Comparison of ENCODE assay signal across 16 cellular contexts in genomic region chr5:91419136-91419535, GRCh38. TPM values are rescaled to one million over a fixed set of nuclear protein-coding genes. Genes with fewer than 3 reads are reported as not detected.
DNase-seq lines count a peak whose midpoint lies in the region; ATAC-seq, FAIRE-seq and TF ChIP-seq lines count a peak whose summit lies in the region.
"Had no signal": no experiment of that assay in that cellular context is flagged by ENCODE, and none has a peak within 500 bp of the region (broad histone marks: within the 10 kb centered on the region; RNA-seq: fewer than 3 reads in every experiment).

No MANE protein-coding gene starts in this region.

- no peak for TF ChIP-seq POLR2A in right lobe of liver (IDR thresholded peaks at IDR 0.05)

- H3K27ac ChIP-seq in right lobe of liver (no peak overlapping the region), small intestine (ENCODE audit: low read depth in 1 of 2, low read length in 1 of 2) (no peak overlapping the region)
- H3K27ac ChIP-seq: C4-2B had no signal

- WGBS in right lobe of liver (ENCODE audit: insufficient coverage, low coverage, low lambda C conversion rate, missing lambda C conversion rate): 30% methylated on average over 1 of the region's 1 CpG
- WGBS in small intestine, 3 donors: 69 to 77% (median 71%) methylated on average over 1 of the region's 1 CpG

- no peak for ATAC-seq in natural killer cell
- ATAC-seq in natural killer cell treated with Interleukin-12 subunit alpha and Interleukin-12 subunit beta and Interleukin-15 and Interleukin-18, amount 100 ng/mL, for 72 hours: no peak
- ATAC-seq in right lobe of liver: peak in 3 of 4 donors; percentile 33 to 57 (median 50)
- no peak for ATAC-seq in mucosa of descending colon
- ATAC-seq in HG03039 (IDR thresholded peaks at IDR 0.05; ENCODE audit: unreplicated experiment): no peak
- ATAC-seq in HG02763 (IDR thresholded peaks at IDR 0.05; ENCODE audit: unreplicated experiment): no peak

- DNase-seq in natural killer cell (no peak), fibroblast of peridontal ligament (ENCODE audit: extremely low read depth) (peak; percentile 5), right lobe of liver (no peak), small intestine (no peak), mucosa of descending colon (no peak)
- no peak for DNase-seq in natural killer cell treated with Interleukin-12 subunit alpha and Interleukin-12 subunit beta and Interleukin-15 and Interleukin-18, amount 100 ng/mL, for 72 hours (ENCODE audit: low spot score)
- DNase-seq: 8988T, DMS153, DMS79 had no signal

- H3K4me1 Mint-ChIP-seq in natural killer cell: peaks cover 26 to 29% of the 10 kb centered on the region in 2 donors
- peaks cover 10 to 12% of the 10 kb centered on the region in 2 donors for H3K4me1 Mint-ChIP-seq in natural killer cell treated with Interleukin-12 subunit alpha and Interleukin-12 subunit beta and Interleukin-15 and Interleukin-18, amount 100 ng/mL, for 72 hours (ENCODE audit: low read depth in 2 of 2)

- no peaks in the 10 kb centered on the region for H3K27me3 Mint-ChIP-seq in natural killer cell (ENCODE audit: low read depth in 2 of 2)
- H3K27me3 Mint-ChIP-seq in natural killer cell treated with Interleukin-12 subunit alpha and Interleukin-12 subunit beta and Interleukin-15 and Interleukin-18, amount 100 ng/mL, for 72 hours: no peaks in the 10 kb centered on the region
- H3K27me3 Mint-ChIP-seq: CD4-positive, alpha-beta memory T cell; IgD-negative memory B cell had no signal

- H3K4me3 ChIP-seq in right lobe of liver (peak overlapping the region in 1 of 3 donors; percentile 18), small intestine (ENCODE audit: low read depth in 1 of 2, low read length in 2 of 2) (no peak overlapping the region), mucosa of descending colon (no peak overlapping the region)

- H3K4me1 ChIP-seq in right lobe of liver (peaks cover 0 to 4% (median 0%) of the 10 kb centered on the region in 4 donors), small intestine (ENCODE audit: control insufficient read depth in 2 of 2, insufficient read depth in 1 of 2, low read depth in 1 of 2, low read length in 1 of 2) (no peaks in the 10 kb centered on the region), mucosa of descending colon (ENCODE audit: low read depth) (no peaks in the 10 kb centered on the region)

- peaks cover 0 to 3% of the 10 kb centered on the region in 2 donors for H3K9me3 Mint-ChIP-seq in natural killer cell
- H3K9me3 Mint-ChIP-seq in natural killer cell treated with Interleukin-12 subunit alpha and Interleukin-12 subunit beta and Interleukin-15 and Interleukin-18, amount 100 ng/mL, for 72 hours: no peaks in the 10 kb centered on the region
- H3K9me3 Mint-ChIP-seq: CD4-positive, alpha-beta memory T cell; IgD-negative memory B cell had no signal

- intact Hi-C loops in natural killer cell (cut with micrococcal nuclease): loop anchor here (1.0 to 2.0 kb wide), 5 partner anchors 34 to 552 kb away; no protein-coding TSS in a partner anchor
- intact Hi-C loops in right lobe of liver (cut with DNase I): no loop called here
- intact Hi-C loops in mucosa of descending colon (cut with DNase I, micrococcal nuclease): loop anchor here in 1 of 2 donors (10.0 kb wide), 1 partner anchor 544 kb away; no protein-coding TSS in a partner anchor

- H3K9me3 ChIP-seq in right lobe of liver (no peaks in the 10 kb centered on the region), small intestine (ENCODE audit: control insufficient read depth, low read depth) (no peaks in the 10 kb centered on the region), mucosa of descending colon (no peaks in the 10 kb centered on the region)

- no peaks in the 10 kb centered on the region for H3K27me3 ChIP-seq in right lobe of liver
- no peaks in the 10 kb centered on the region for H3K27me3 ChIP-seq in small intestine (ENCODE audit: control insufficient read depth in 2 of 2, insufficient read depth in 2 of 2, low read length in 2 of 2)

- peak overlapping the region; percentile 47 for H3K4me3 Mint-ChIP-seq in natural killer cell
- no peak overlapping the region for H3K4me3 Mint-ChIP-seq in natural killer cell treated with Interleukin-12 subunit alpha and Interleukin-12 subunit beta and Interleukin-15 and Interleukin-18, amount 100 ng/mL, for 72 hours
- H3K4me3 Mint-ChIP-seq: CD4-positive, alpha-beta memory T cell; H9; IgD-negative memory B cell had no signal

- no peaks in the 10 kb centered on the region for H3K36me3 Mint-ChIP-seq in natural killer cell
- no peaks in the 10 kb centered on the region for H3K36me3 Mint-ChIP-seq in natural killer cell treated with Interleukin-12 subunit alpha and Interleukin-12 subunit beta and Interleukin-15 and Interleukin-18, amount 100 ng/mL, for 72 hours
- H3K36me3 Mint-ChIP-seq: CD4-positive, alpha-beta memory T cell; IgD-negative memory B cell had no signal

- peak; percentile 49 for FAIRE-seq in small intestine (lab: Jason Lieb, UNC)
- FAIRE-seq: HTR-8/SVneo had no signal

- H3K27ac Mint-ChIP-seq in natural killer cell: no peak overlapping the region
- H3K27ac Mint-ChIP-seq in natural killer cell treated with Interleukin-12 subunit alpha and Interleukin-12 subunit beta and Interleukin-15 and Interleukin-18, amount 100 ng/mL, for 72 hours: no peak overlapping the region
- H3K27ac Mint-ChIP-seq: CD4-positive, alpha-beta memory T cell; H9; IgD-negative memory B cell had no signal

- H3K36me3 ChIP-seq in right lobe of liver (no peaks in the 10 kb centered on the region), small intestine (ENCODE audit: control insufficient read depth in 2 of 2, insufficient read depth in 2 of 2, low read length in 2 of 2) (no peaks in the 10 kb centered on the region), mucosa of descending colon (ENCODE audit: low read depth) (no peaks in the 10 kb centered on the region)

- no peak for TF ChIP-seq CTCF in natural killer cell (IDR thresholded peaks at IDR 0.05)
- no peak for TF ChIP-seq CTCF in right lobe of liver (IDR thresholded peaks at IDR 0.05)
- TF ChIP-seq CTCF in mucosa of descending colon (IDR thresholded peaks at IDR 0.05): no peak

RNA-seq across cellular contexts. Expression of gene ARRDC3, which starts 36.0 kb away (rescaled TPM):
- 100 to 1,000 TPM; 117 to 375 (median 133) TPM for total RNA-seq in natural killer cell
- 10 to 100 TPM; 30.4 to 31.9 TPM for total RNA-seq in natural killer cell treated with Interleukin-12 subunit alpha and Interleukin-12 subunit beta and Interleukin-15 and Interleukin-18, amount 100 ng/mL, for 72 hours
- 10 to 100 TPM; 14.3 to 96.9 (median 46.0) TPM for total RNA-seq in right lobe of liver
- polyA plus RNA-seq in small intestine: 10 to 100 TPM in 1 of 3 donors, 1 to 10 TPM in 2; 1.8 to 10.2 (median 4.9) TPM
- 10 to 100 TPM; 32.5 to 39.6 (median 38.0) TPM for total RNA-seq in mucosa of descending colon

Comparison
In these comparisons a context has a peak if more than half of its experiments do, and no peak if none do; other contexts are left out.
1. ATAC-seq: peak in right lobe of liver (3 of 4); none in natural killer cell (0 of 3), natural killer cell treated with Interleukin-12 subunit alpha and Interleukin-12 subunit beta and Interleukin-15 and Interleukin-18, amount 100 ng/mL, for 72 hours (0 of 2), mucosa of descending colon (single experiment), HG03039 (single experiment) and HG02763 (single experiment).